11 cellular contexts compared by ENCODE assay signal in genomic region chr17:40350410-40351184, GRCh38. TPM values are rescaled to one million over a fixed set of nuclear protein-coding genes. Genes with fewer than 3 reads are reported as not detected.
A peak's percentile ranks its signal among the peaks of the same experiment; 100 is the strongest.
DNase-seq lines count a peak whose midpoint lies in the region; ATAC-seq and TF ChIP-seq lines count a peak whose summit lies in the region.
"Had no signal": no experiment of that assay in that cellular context is flagged by ENCODE, and none has a peak within 500 bp of the region (broad histone marks: within the 10 kb centered on the region; RNA-seq: fewer than 3 reads in every experiment).

No MANE protein-coding gene starts in this region.

- ATAC-seq in right cardiac atrium: no peak
- no peak for ATAC-seq in stimulated activated naive B cell treated with anti-CD40 and anti-IgM and Interleukin-4, amounts not matched to agents 10 μg/mL and 1 μg/mL and 100 μg/mL, for 72 hours (replicated peaks)
- ATAC-seq: A549 had no signal

- H3K27me3 Mint-ChIP-seq in activated T-cell treated with anti-CD3 and anti-CD28 coated beads, Interleukin-2, amount 50 U/mL, for 24 hours: no peaks in the 10 kb centered on the region
- H3K27me3 Mint-ChIP-seq in activated T-helper 2 cell treated with anti-CD3 and anti-CD28 coated beads, Interferon-gamma antibody, Interleukin-2, Interleukin-4, amounts not matched to agents 10 μg/mL and 5 μg/mL and 100 μg/mL, durations not matched to agents 14 hours and 24 hours and 36 hours (ENCODE audit: low read depth): no peaks in the 10 kb centered on the region
- no peaks in the 10 kb centered on the region for H3K27me3 Mint-ChIP-seq in stimulated activated naive B cell treated with anti-CD40 and anti-IgM and Interleukin-4, amounts not matched to agents 10 μg/mL and 1 μg/mL and 100 μg/mL, for 72 hours
- no peaks in the 10 kb centered on the region for H3K27me3 Mint-ChIP-seq in activated T-helper 1 cell treated with anti-CD3 and anti-CD28 coated beads, Interleukin-12 subunit alpha, Interleukin-12 subunit beta, Interleukin-2, Interleukin-4 antibody, amounts not matched to agents 30 ng/mL and 10 ng/mL and 1 ng/mL, durations not matched to agents 14 hours and 24 hours and 36 hours (ENCODE audit: insufficient read depth)
- H3K27me3 Mint-ChIP-seq: IgD-negative memory B cell had no signal

- H3K4me1 ChIP-seq in right cardiac atrium (ENCODE audit: control insufficient read depth, insufficient read depth, low read length): peaks cover 38% of the 10 kb centered on the region
- peaks cover 0 to 58% (median 50%) of the 10 kb centered on the region in 4 donors for H3K4me1 ChIP-seq in tibial artery

- peaks cover 0 to 73% (median 68%) of the 10 kb centered on the region in 3 donors for H3K36me3 ChIP-seq in tibial artery

- intact Hi-C loops in activated T-helper 2 cell treated with anti-CD3 and anti-CD28 coated beads, Interferon-gamma antibody, Interleukin-2, Interleukin-4, amounts not matched to agents 10 μg/mL and 5 μg/mL and 100 μg/mL, durations not matched to agents 14 hours and 24 hours and 36 hours (cut with micrococcal nuclease): loop anchor here (10.0 kb wide), 1 partner anchor 444 kb away; the partner anchor contains the start of gene KRT28
- intact Hi-C loops in right cardiac atrium (cut with DNase I): loop anchor here in 2 of 4 donors (2.0 to 10.0 kb wide), 3 partner anchors 46 to 184 kb away; partner anchors contain the start of gene TOP2A (in 1 of the 2)
- intact Hi-C loops in activated T-helper 1 cell treated with anti-CD3 and anti-CD28 coated beads, Interleukin-12 subunit alpha, Interleukin-12 subunit beta, Interleukin-2, Interleukin-4 antibody, amounts not matched to agents 30 ng/mL and 10 ng/mL and 1 ng/mL, durations not matched to agents 14 hours and 24 hours and 36 hours (cut with micrococcal nuclease): no loop called here
- intact Hi-C loops in tibial artery (cut with DNase I; ENCODE audit: low total_unique reads): loop anchor here (10.0 kb wide), 1 partner anchor 184 kb away; no protein-coding TSS in a partner anchor

- peaks cover 62% of the 10 kb centered on the region for H3K36me3 Mint-ChIP-seq in activated T-cell treated with anti-CD3 and anti-CD28 coated beads, Interleukin-2, amount 50 U/mL, for 24 hours (ENCODE audit: low read depth)
- H3K36me3 Mint-ChIP-seq in activated T-helper 2 cell treated with anti-CD3 and anti-CD28 coated beads, Interferon-gamma antibody, Interleukin-2, Interleukin-4, amounts not matched to agents 10 μg/mL and 5 μg/mL and 100 μg/mL, durations not matched to agents 14 hours and 24 hours and 36 hours (ENCODE audit: low read depth): peaks cover 36% of the 10 kb centered on the region
- peaks cover 38 to 57% of the 10 kb centered on the region in 2 donors for H3K36me3 Mint-ChIP-seq in stimulated activated naive B cell treated with anti-CD40 and anti-IgM and Interleukin-4, amounts not matched to agents 10 μg/mL and 1 μg/mL and 100 μg/mL, for 72 hours
- peaks cover 23% of the 10 kb centered on the region for H3K36me3 Mint-ChIP-seq in activated T-helper 1 cell treated with anti-CD3 and anti-CD28 coated beads, Interleukin-12 subunit alpha, Interleukin-12 subunit beta, Interleukin-2, Interleukin-4 antibody, amounts not matched to agents 30 ng/mL and 10 ng/mL and 1 ng/mL, durations not matched to agents 14 hours and 24 hours and 36 hours (ENCODE audit: low read depth)

- H3K4me3 ChIP-seq in right cardiac atrium (ENCODE audit: low read length) (no peak overlapping the region), tibial artery (no peak overlapping the region)
- H3K4me3 ChIP-seq: A549 had no signal

- peaks cover 58% of the 10 kb centered on the region for H3K4me1 Mint-ChIP-seq in activated T-cell treated with anti-CD3 and anti-CD28 coated beads, Interleukin-2, amount 50 U/mL, for 24 hours (ENCODE audit: low read depth)
- H3K4me1 Mint-ChIP-seq in activated T-helper 2 cell treated with anti-CD3 and anti-CD28 coated beads, Interferon-gamma antibody, Interleukin-2, Interleukin-4, amounts not matched to agents 10 μg/mL and 5 μg/mL and 100 μg/mL, durations not matched to agents 14 hours and 24 hours and 36 hours (ENCODE audit: low read depth): peaks cover 27% of the 10 kb centered on the region
- peaks cover 69 to 96% of the 10 kb centered on the region in 2 donors for H3K4me1 Mint-ChIP-seq in stimulated activated naive B cell treated with anti-CD40 and anti-IgM and Interleukin-4, amounts not matched to agents 10 μg/mL and 1 μg/mL and 100 μg/mL, for 72 hours
- H3K4me1 Mint-ChIP-seq in activated T-helper 1 cell treated with anti-CD3 and anti-CD28 coated beads, Interleukin-12 subunit alpha, Interleukin-12 subunit beta, Interleukin-2, Interleukin-4 antibody, amounts not matched to agents 30 ng/mL and 10 ng/mL and 1 ng/mL, durations not matched to agents 14 hours and 24 hours and 36 hours (ENCODE audit: low read depth): peaks cover 21% of the 10 kb centered on the region

- H3K9me3 ChIP-seq in right cardiac atrium (ENCODE audit: control insufficient read depth, low read length) (no peaks in the 10 kb centered on the region), tibial artery (no peaks in the 10 kb centered on the region)
- H3K9me3 ChIP-seq: A549 had no signal

- H3K27ac Mint-ChIP-seq in activated T-cell treated with anti-CD3 and anti-CD28 coated beads, Interleukin-2, amount 50 U/mL, for 24 hours: peak overlapping the region; percentile 46
- H3K27ac Mint-ChIP-seq in activated T-helper 2 cell treated with anti-CD3 and anti-CD28 coated beads, Interferon-gamma antibody, Interleukin-2, Interleukin-4, amounts not matched to agents 10 μg/mL and 5 μg/mL and 100 μg/mL, durations not matched to agents 14 hours and 24 hours and 36 hours: peak overlapping the region; percentile 22
- peak overlapping the region; percentile 7 for H3K27ac Mint-ChIP-seq in stimulated activated naive B cell treated with anti-CD40 and anti-IgM and Interleukin-4, amounts not matched to agents 10 μg/mL and 1 μg/mL and 100 μg/mL, for 72 hours
- no peak overlapping the region for H3K27ac Mint-ChIP-seq in activated T-helper 1 cell treated with anti-CD3 and anti-CD28 coated beads, Interleukin-12 subunit alpha, Interleukin-12 subunit beta, Interleukin-2, Interleukin-4 antibody, amounts not matched to agents 30 ng/mL and 10 ng/mL and 1 ng/mL, durations not matched to agents 14 hours and 24 hours and 36 hours

- H3K27ac ChIP-seq in right cardiac atrium (ENCODE audit: low read length): peak overlapping the region; percentile 3
- no peak overlapping the region for H3K27ac ChIP-seq in tibial artery

- H3K27me3 ChIP-seq in right cardiac atrium (ENCODE audit: control insufficient read depth, insufficient read depth) (no peaks in the 10 kb centered on the region), tibial artery (no peaks in the 10 kb centered on the region)

- TF ChIP-seq CTCF in tibial artery (IDR thresholded peaks at IDR 0.05): no peak

- H3K4me3 Mint-ChIP-seq in activated T-cell treated with anti-CD3 and anti-CD28 coated beads, Interleukin-2, amount 50 U/mL, for 24 hours: no peak overlapping the region
- no peak overlapping the region for H3K4me3 Mint-ChIP-seq in activated T-helper 2 cell treated with anti-CD3 and anti-CD28 coated beads, Interferon-gamma antibody, Interleukin-2, Interleukin-4, amounts not matched to agents 10 μg/mL and 5 μg/mL and 100 μg/mL, durations not matched to agents 14 hours and 24 hours and 36 hours (ENCODE audit: low read depth)
- H3K4me3 Mint-ChIP-seq in stimulated activated naive B cell treated with anti-CD40 and anti-IgM and Interleukin-4, amounts not matched to agents 10 μg/mL and 1 μg/mL and 100 μg/mL, for 72 hours: no peak overlapping the region
- H3K4me3 Mint-ChIP-seq in activated T-helper 1 cell treated with anti-CD3 and anti-CD28 coated beads, Interleukin-12 subunit alpha, Interleukin-12 subunit beta, Interleukin-2, Interleukin-4 antibody, amounts not matched to agents 30 ng/mL and 10 ng/mL and 1 ng/mL, durations not matched to agents 14 hours and 24 hours and 36 hours: no peak overlapping the region
- H3K4me3 Mint-ChIP-seq: IgD-negative memory B cell had no signal

- H3K9me3 Mint-ChIP-seq in activated T-cell treated with anti-CD3 and anti-CD28 coated beads, Interleukin-2, amount 50 U/mL, for 24 hours: no peaks in the 10 kb centered on the region
- no peaks in the 10 kb centered on the region for H3K9me3 Mint-ChIP-seq in activated T-helper 2 cell treated with anti-CD3 and anti-CD28 coated beads, Interferon-gamma antibody, Interleukin-2, Interleukin-4, amounts not matched to agents 10 μg/mL and 5 μg/mL and 100 μg/mL, durations not matched to agents 14 hours and 24 hours and 36 hours
- H3K9me3 Mint-ChIP-seq in stimulated activated naive B cell treated with anti-CD40 and anti-IgM and Interleukin-4, amounts not matched to agents 10 μg/mL and 1 μg/mL and 100 μg/mL, for 72 hours: no peaks in the 10 kb centered on the region
- H3K9me3 Mint-ChIP-seq in activated T-helper 1 cell treated with anti-CD3 and anti-CD28 coated beads, Interleukin-12 subunit alpha, Interleukin-12 subunit beta, Interleukin-2, Interleukin-4 antibody, amounts not matched to agents 30 ng/mL and 10 ng/mL and 1 ng/mL, durations not matched to agents 14 hours and 24 hours and 36 hours: no peaks in the 10 kb centered on the region
- H3K9me3 Mint-ChIP-seq: IgD-negative memory B cell had no signal

- DNase-seq in activated T-cell treated with anti-CD3 and anti-CD28 coated beads, Interleukin-2, amount 50 U/mL, for 24 hours: no peak
- DNase-seq in activated T-cell treated with anti-CD3 and anti-CD28 coated beads, Interleukin-2, amount 50 U/mL, for 48 hours: no peak
- no peak for DNase-seq in activated T-helper 2 cell treated with anti-CD3 and anti-CD28 coated beads, Interferon-gamma antibody, Interleukin-2, Interleukin-4, amounts not matched to agents 10 μg/mL and 5 μg/mL and 100 μg/mL, durations not matched to agents 14 hours and 24 hours and 36 hours (ENCODE audit: low spot score)
- DNase-seq in right cardiac atrium (peak in 2 of 3 donors; percentile 67 to 75), tibial artery (no peak), T1000 (lab: John Stamatoyannopoulos, UW) (no peak)
- DNase-seq in stimulated activated naive B cell treated with anti-CD40 and anti-IgM and Interleukin-4, amounts not matched to agents 10 μg/mL and 1 μg/mL and 100 μg/mL, for 72 hours: no peak
- DNase-seq in activated T-helper 1 cell treated with anti-CD3 and anti-CD28 coated beads, Interleukin-12 subunit alpha, Interleukin-12 subunit beta, Interleukin-2, Interleukin-4 antibody, amounts not matched to agents 30 ng/mL and 10 ng/mL and 1 ng/mL, durations not matched to agents 14 hours and 24 hours and 36 hours (ENCODE audit: low spot score): no peak

- WGBS in right cardiac atrium: 38% methylated on average over 16 of the region's 16 CpGs

RNA-seq across cellular contexts. Expression of gene GJD3, which starts 13.9 kb away (rescaled TPM):
- 0.48 TPM in 1 of 2 replicates, not detected in the other for total RNA-seq in activated T-helper 2 cell treated with anti-CD3 and anti-CD28 coated beads, Interferon-gamma antibody, Interleukin-2, Interleukin-4, amounts not matched to agents 10 μg/mL and 5 μg/mL and 100 μg/mL, durations not matched to agents 14 hours and 24 hours and 36 hours
- 1 to 10 TPM in 1 of 4 donors, under 1 TPM in 3; 0.74 to 1.4 (median 0.86) TPM for total RNA-seq in right cardiac atrium
- polyA plus RNA-seq in right cardiac atrium: 0.27 TPM
- 0.44 and 0.56 TPM in 2 replicates for total RNA-seq in activated T-helper 1 cell treated with anti-CD3 and anti-CD28 coated beads, Interleukin-12 subunit alpha, Interleukin-12 subunit beta, Interleukin-2, Interleukin-4 antibody, amounts not matched to agents 30 ng/mL and 10 ng/mL and 1 ng/mL, durations not matched to agents 14 hours and 24 hours and 36 hours
- total RNA-seq: activated CD8-positive, alpha-beta memory T cell treated with anti-CD3 and anti-CD28 coated beads for 36 hours had no signal
- polyA plus RNA-seq: IgD-negative memory B cell had no signal

RNA-seq across cellular contexts. Expression of gene RARA, which starts 41.6 kb away (rescaled TPM):
- 30.4 and 35.1 TPM in 2 replicates for total RNA-seq in activated T-helper 2 cell treated with anti-CD3 and anti-CD28 coated beads, Interferon-gamma antibody, Interleukin-2, Interleukin-4, amounts not matched to agents 10 μg/mL and 5 μg/mL and 100 μg/mL, durations not matched to agents 14 hours and 24 hours and 36 hours
- total RNA-seq in right cardiac atrium: 10 to 100 TPM; 26.2 to 39.0 (median 29.1) TPM
- 28.3 TPM for polyA plus RNA-seq in right cardiac atrium
- total RNA-seq in activated T-helper 1 cell treated with anti-CD3 and anti-CD28 coated beads, Interleukin-12 subunit alpha, Interleukin-12 subunit beta, Interleukin-2, Interleukin-4 antibody, amounts not matched to agents 30 ng/mL and 10 ng/mL and 1 ng/mL, durations not matched to agents 14 hours and 24 hours and 36 hours: 19.3 and 19.9 TPM in 2 replicates

Comparison
In these comparisons a context has a peak if more than half of its experiments do, and no peak if none do; other contexts are left out.
1. DNase-seq: peak in right cardiac atrium (2 of 3); none in activated T-cell treated with anti-CD3 and anti-CD28 coated beads, Interleukin-2, amount 50 U/mL, for 24 hours (single experiment), activated T-cell treated with anti-CD3 and anti-CD28 coated beads, Interleukin-2, amount 50 U/mL, for 48 hours (0 of 2), activated T-helper 2 cell treated with anti-CD3 and anti-CD28 coated beads, Interferon-gamma antibody, Interleukin-2, Interleukin-4, amounts not matched to agents 10 μg/mL and 5 μg/mL and 100 μg/mL, durations not matched to agents 14 hours and 24 hours and 36 hours (single experiment), stimulated activated naive B cell treated with anti-CD40 and anti-IgM and Interleukin-4, amounts not matched to agents 10 μg/mL and 1 μg/mL and 100 μg/mL, for 72 hours (single experiment), activated T-helper 1 cell treated with anti-CD3 and anti-CD28 coated beads, Interleukin-12 subunit alpha, Interleukin-12 subunit beta, Interleukin-2, Interleukin-4 antibody, amounts not matched to agents 30 ng/mL and 10 ng/mL and 1 ng/mL, durations not matched to agents 14 hours and 24 hours and 36 hours (single experiment), tibial artery (0 of 2) and T1000 (single experiment).